ENCODE assay signal across 8 cellular contexts in the genomic region with DNA sequence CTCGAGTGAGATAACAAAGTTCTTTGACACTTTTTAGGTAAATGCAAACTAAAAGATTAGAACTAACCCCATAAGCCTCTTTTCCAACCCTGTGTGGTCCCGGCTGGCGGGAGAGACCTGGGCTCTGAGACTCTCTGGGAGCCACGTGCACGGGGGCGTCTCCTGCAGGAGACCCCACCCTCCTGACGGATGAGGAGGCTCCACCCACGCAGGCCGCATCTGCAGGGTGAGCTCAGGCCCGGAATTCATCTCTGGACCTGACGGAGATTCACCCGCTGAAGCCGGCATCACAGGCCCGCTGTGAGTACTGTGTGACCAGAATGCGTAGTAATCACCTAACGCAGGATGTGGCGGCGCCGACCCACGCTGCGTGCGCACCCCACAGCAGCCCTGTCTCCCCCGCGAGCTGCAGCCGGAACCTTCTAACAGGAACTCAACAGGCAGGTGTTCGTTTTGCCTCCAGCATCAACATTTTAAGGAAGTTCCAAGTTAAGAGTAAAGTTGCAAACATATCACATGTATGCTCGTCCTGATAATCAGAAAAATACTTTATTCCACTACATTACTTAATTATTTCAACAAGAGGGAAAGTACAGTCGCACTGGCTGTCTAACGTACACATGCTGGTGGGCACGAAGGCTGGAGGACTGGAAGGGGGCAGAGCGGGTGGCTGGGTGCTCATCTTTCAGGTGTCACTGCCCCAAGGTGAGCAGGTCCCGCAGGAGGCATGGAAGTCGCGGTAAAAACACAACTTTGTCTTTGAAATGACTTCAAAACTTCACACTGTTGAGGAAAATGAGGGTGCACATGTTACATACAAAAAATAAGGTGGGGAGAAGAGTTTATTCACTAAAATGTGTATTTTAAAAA. TPM values are rescaled to one million over a fixed set of nuclear protein-coding genes. Genes with fewer than 3 reads are reported as not detected.
DNase-seq lines count a peak whose midpoint lies in the region; ATAC-seq lines count a peak whose summit lies in the region.

No MANE protein-coding gene starts in this region.

- H3K36me3 Mint-ChIP-seq in activated T-cell treated with anti-CD3 and anti-CD28 coated beads, Interleukin-2, amount 50 U/mL, for 4 hours (ENCODE audit: insufficient read depth), result no peaks in the 10 kb centered on the region

- H3K4me3 Mint-ChIP-seq in activated T-cell treated with anti-CD3 and anti-CD28 coated beads, Interleukin-2, amount 50 U/mL, for 4 hours, result peak overlapping the region; percentile 70

- no peaks in the 10 kb centered on the region for H3K9me3 Mint-ChIP-seq in activated T-cell treated with anti-CD3 and anti-CD28 coated beads, Interleukin-2, amount 50 U/mL, for 4 hours

- DNase-seq in NCI-H69 (lab: John Stamatoyannopoulos, UW) (peak; percentile 28), hepatic stellate cell (ENCODE audit: low spot score) (peak; percentile 58), NCI-H524 treated with DMSO at 0.1 percent for 48 hours (lab: John Stamatoyannopoulos, UW) (no peak), 8988T (no peak)
- peak; percentile 75 for DNase-seq in activated T-cell treated with anti-CD3 and anti-CD28 coated beads, Interleukin-2, amount 50 U/mL, for 4 hours
- peak; percentile 55 for DNase-seq in stimulated activated CD8-positive, alpha-beta memory T cell treated with anti-CD3 and anti-CD28 coated beads, Interleukin-12 subunit alpha, Interleukin-12 subunit beta, amount 100 ng/mL, for 24 hours (ENCODE audit: extremely low read depth)

- H3K27me3 Mint-ChIP-seq in activated T-cell treated with anti-CD3 and anti-CD28 coated beads, Interleukin-2, amount 50 U/mL, for 4 hours (ENCODE audit: low read depth), result peaks cover 9% of the 10 kb centered on the region

- H3K4me1 Mint-ChIP-seq in activated T-cell treated with anti-CD3 and anti-CD28 coated beads, Interleukin-2, amount 50 U/mL, for 4 hours (ENCODE audit: low read depth), result peaks cover 11% of the 10 kb centered on the region

- ATAC-seq in GM18508 (IDR thresholded peaks at IDR 0.05; ENCODE audit: insufficient read depth, unreplicated experiment) (peak; percentile 55), GM21786 (IDR thresholded peaks at IDR 0.05; ENCODE audit: unreplicated experiment) (no peak)
- ATAC-seq in activated T-cell treated with anti-CD3 and anti-CD28 coated beads, Interleukin-2, amount 50 U/mL, for 4 hours, result peak; percentile 99

RNA-seq across cellular contexts. Expression of gene FGFRL1, which starts 44.5 kb away (rescaled TPM):
- total RNA-seq in activated T-cell treated with anti-CD3 and anti-CD28 coated beads, Interleukin-2, amount 50 U/mL, for 4 hours, result 10 to 100 TPM; 20.4 to 29.6 (median 20.6) TPM

RNA-seq across cellular contexts. Expression of gene RNF212, which starts 57.4 kb away (rescaled TPM):
- total RNA-seq in activated T-cell treated with anti-CD3 and anti-CD28 coated beads, Interleukin-2, amount 50 U/mL, for 4 hours, result 1 to 10 TPM in 1 of 3 donors, under 1 TPM in 2; 0.79 to 2.9 (median 0.84) TPM

Comparison
In these comparisons a context has a peak if more than half of its experiments do, and no peak if none do; other contexts are left out.
1. DNase-seq: peak in NCI-H69 (single experiment), activated T-cell treated with anti-CD3 and anti-CD28 coated beads, Interleukin-2, amount 50 U/mL, for 4 hours (single experiment), hepatic stellate cell (single experiment) and stimulated activated CD8-positive, alpha-beta memory T cell treated with anti-CD3 and anti-CD28 coated beads, Interleukin-12 subunit alpha, Interleukin-12 subunit beta, amount 100 ng/mL, for 24 hours (single experiment); none in NCI-H524 treated with DMSO at 0.1 percent for 48 hours (single experiment) and 8988T (single experiment).